ENCODE assay signal across 8 cellular contexts in genomic region chr6:125099211-125100017, GRCh38. TPM values are rescaled to one million over a fixed set of nuclear protein-coding genes. Genes with fewer than 3 reads are reported as not detected.
A peak's percentile ranks its signal among the peaks of the same experiment; 100 is the strongest.
DNase-seq lines count a peak whose midpoint lies in the region; ATAC-seq and TF ChIP-seq lines count a peak whose summit lies in the region.

No MANE protein-coding gene starts in this region.

- H3K36me3 ChIP-seq in heart right ventricle, result no peaks in the 10 kb centered on the region
- no peaks in the 10 kb centered on the region for H3K36me3 ChIP-seq in ovary

- peak in 2 of 9 donors; percentile 18 to 22 for TF ChIP-seq CTCF in heart right ventricle (IDR thresholded peaks at IDR 0.05)
- no peak for TF ChIP-seq CTCF in ovary (IDR thresholded peaks at IDR 0.05)

- H3K4me1 ChIP-seq in heart right ventricle (peaks cover 0 to 29% (median 17%) of the 10 kb centered on the region in 9 donors), ovary (ENCODE audit: insufficient read depth) (peaks cover 2% of the 10 kb centered on the region)

- H3K27me3 ChIP-seq in heart right ventricle, result peaks cover 0 to 3% (median 0%) of the 10 kb centered on the region in 7 donors
- no peaks in the 10 kb centered on the region for H3K27me3 ChIP-seq in ovary

- no peaks in the 10 kb centered on the region for H3K9me3 ChIP-seq in heart right ventricle
- H3K9me3 ChIP-seq in ovary, result no peaks in the 10 kb centered on the region

- H3K27ac ChIP-seq in heart right ventricle (peak overlapping the region in 2 of 10 donors; percentile 25 to 63), ovary (no peak overlapping the region)

- ATAC-seq in HG03095 (IDR thresholded peaks at IDR 0.05; ENCODE audit: unreplicated experiment) (peak; percentile 53), heart right ventricle (peak; percentile 76 to 96 (median 92))

- TF ChIP-seq EP300 in ovary (IDR thresholded peaks at IDR 0.05), result no peak

- no peak for TF ChIP-seq POLR2A in ovary (IDR thresholded peaks at IDR 0.05)

- WGBS in heart right ventricle, 2 donors, result 2% methylated on average over 48 of the region's 48 CpGs
- WGBS in ovary, 3 donors, result 2% methylated on average over 47 to 48 of the region's 48 CpGs

- DNase-seq in DMS 273 (lab: John Stamatoyannopoulos, UW; ENCODE audit: unreplicated experiment), result peak; percentile 62
- DNase-seq in DMS 273 treated with DMSO at 0.1 percent for 48 hours (lab: John Stamatoyannopoulos, UW), result no peak
- DNase-seq in NCI-H748 (lab: John Stamatoyannopoulos, UW; ENCODE audit: unreplicated experiment), result peak; percentile 78
- peak; percentile 67 for DNase-seq in amniotic epithelial cell (ENCODE audit: low read depth)
- DNase-seq in heart right ventricle, result peak; percentile 58 to 62
- DNase-seq in ovary, result peak; percentile 44 to 70 (median 60)
- DNase-seq in NAMALWA (ENCODE audit: low spot score), result no peak

- peak overlapping the region in 9 of 10 donors; percentile 33 to 73 (median 60) for H3K4me3 ChIP-seq in heart right ventricle
- H3K4me3 ChIP-seq in ovary, result peak overlapping the region; percentile 50

- intact Hi-C loops in heart right ventricle (cut with DNase I) (loop anchor here in 7 of 10 donors (5.0 to 10.0 kb wide), 4 partner anchors 87 to 145 kb away; partner anchors contain the start of gene RNF217 (in 6 of the 7)), ovary (cut with DNase I) (loop anchor here in 2 of 4 donors (10.0 kb wide), 1 partner anchor 135 kb away; the partner anchor contains the start of gene RNF217 (in 2 of the 2))

RNA-seq across cellular contexts. Expression of gene TPD52L1, which starts 54.2 kb away (rescaled TPM):
- total RNA-seq in heart right ventricle, result 10 to 100 TPM; 39.4 to 97.8 (median 59.8) TPM
- 10 to 100 TPM; 21.2 to 42.5 TPM for polyA plus RNA-seq in heart right ventricle
- 100 to 1,000 TPM in 1 of 7 donors, 10 to 100 TPM in 6; 14.4 to 154 (median 31.6) TPM for total RNA-seq in ovary
- 10 to 100 TPM; 18.8 to 27.4 TPM for polyA plus RNA-seq in ovary

Comparison
In these comparisons a context has a peak if more than half of its experiments do, and no peak if none do; other contexts are left out.
1. DNase-seq: peak in DMS 273 (single experiment), NCI-H748 (single experiment), amniotic epithelial cell (single experiment), heart right ventricle (2 of 2) and ovary (5 of 5); none in DMS 273 treated with DMSO at 0.1 percent for 48 hours (single experiment) and NAMALWA (single experiment).